In genomic region chr7:7014827-7015610, GRCh38 we compare ENCODE assay signal across 21 cellular contexts.
DNase-seq lines count a peak whose midpoint lies in the region; ATAC-seq and TF ChIP-seq lines count a peak whose summit lies in the region.
"Had no signal": no experiment of that assay in that cellular context is flagged by ENCODE, and none has a peak within 500 bp of the region (broad histone marks: within the 10 kb centered on the region; RNA-seq: fewer than 3 reads in every experiment).

No MANE protein-coding gene starts in this region.

- no peak overlapping the region for H3K27ac Mint-ChIP-seq in glutamatergic neuron (ENCODE audit: unreplicated experiment)
- H3K27ac Mint-ChIP-seq: activated CD8-positive, alpha-beta T cell treated with anti-CD3 and anti-CD28 coated beads for 36 hours; effector memory CD8-positive, alpha-beta T cell; natural killer cell treated with Interleukin-12 subunit alpha and Interleukin-12 subunit beta and Interleukin-15 and Interleukin-18, amount 100 ng/mL, for 72 hours had no signal

- no peaks in the 10 kb centered on the region for H3K79me2 ChIP-seq in SK-N-SH (ENCODE audit: insufficient read depth)
- no peaks in the 10 kb centered on the region for H3K79me2 ChIP-seq in mesendoderm (ENCODE audit: control insufficient read depth, insufficient read depth, low read length)

- no peaks in the 10 kb centered on the region for H3K79me1 ChIP-seq in mesendoderm (ENCODE audit: low read length)

- H3K9me3 Mint-ChIP-seq in glutamatergic neuron (ENCODE audit: unreplicated experiment): no peaks in the 10 kb centered on the region
- H3K9me3 Mint-ChIP-seq: activated CD8-positive, alpha-beta T cell treated with anti-CD3 and anti-CD28 coated beads for 36 hours; effector memory CD8-positive, alpha-beta T cell; natural killer cell treated with Interleukin-12 subunit alpha and Interleukin-12 subunit beta and Interleukin-15 and Interleukin-18, amount 100 ng/mL, for 72 hours had no signal

- no peaks in the 10 kb centered on the region for H3K9me3 ChIP-seq in SK-N-SH
- no peaks in the 10 kb centered on the region for H3K9me3 ChIP-seq in HAP-1
- H3K9me3 ChIP-seq: left lung, ovary had no signal

- no peak overlapping the region for H2BK5ac ChIP-seq in mesendoderm (ENCODE audit: low read length)

- DNase-seq in DMS 273 (lab: John Stamatoyannopoulos, UW; ENCODE audit: unreplicated experiment) (peak; percentile 86), NCI-H1694 (lab: John Stamatoyannopoulos, UW) (peak; percentile 81), SK-N-SH (peak; percentile 54), mesendoderm (no peak), HAP-1 (ENCODE audit: low spot score in 2 of 2) (no peak), left colon (no peak), glutamatergic neuron (no peak)
- DNase-seq: activated CD8-positive, alpha-beta T cell treated with anti-CD3 and anti-CD28 coated beads for 36 hours; activated effector memory CD4-positive, alpha-beta T cell treated with anti-CD3 and anti-CD28 coated beads, Interleukin-2, amount 50 U/mL, for 16 hours; activated T-cell treated with anti-CD3 and anti-CD28 coated beads for 4 hours; C1 segment of cervical spinal cord; Calu3; effector memory CD8-positive, alpha-beta T cell; IMR-90; left lung; NCI-H187; ovary; SW 1271 had no signal

- H2AK5ac ChIP-seq in mesendoderm (ENCODE audit: low read length): no peak overlapping the region

- peak overlapping the region in 1 of 2 experiments; percentile 45; a peak in 2 of 4 replicates for H3K27ac ChIP-seq in SK-N-SH (ENCODE audit: low read depth in 2 of 2, low read length in 1 of 2)
- H3K27ac ChIP-seq in mesendoderm (ENCODE audit: low read depth, low read length): no peak overlapping the region
- H3K27ac ChIP-seq: left lung, ovary had no signal

- H3F3A ChIP-seq in SK-N-SH (replicated peaks; ENCODE audit: insufficient read depth): no peaks in the 10 kb centered on the region

- no peak overlapping the region for H3K56ac ChIP-seq in mesendoderm (ENCODE audit: low read length)

- H3K4ac ChIP-seq in mesendoderm (ENCODE audit: low read depth, low read length): no peak overlapping the region

- H3K9ac ChIP-seq in SK-N-SH: no peak overlapping the region
- H3K9ac ChIP-seq in mesendoderm (ENCODE audit: low read length): no peak overlapping the region

- H3K27me3 ChIP-seq in SK-N-SH (ENCODE audit: insufficient read depth): no peaks in the 10 kb centered on the region
- no peaks in the 10 kb centered on the region for H3K27me3 ChIP-seq in mesendoderm (ENCODE audit: insufficient read depth, low read length, poor library complexity)
- H3K27me3 ChIP-seq in HAP-1 (ENCODE audit: low read depth): no peaks in the 10 kb centered on the region
- H3K27me3 ChIP-seq: left lung, ovary had no signal

- H4K8ac ChIP-seq in mesendoderm (ENCODE audit: low read depth, low read length): no peak overlapping the region

- H2BK15ac ChIP-seq in mesendoderm (replicated peaks; ENCODE audit: low read depth): no peak overlapping the region

- CTCF ChIA-PET in SK-N-SH (lab: Yijun Ruan, JAX): interaction anchor here (1.3 kb wide), 1 partner anchor 167 kb away, joined by 4 read pairs; the partner anchor contains the start of gene C1GALT1

- TF ChIP-seq CTCF in SK-N-SH (IDR thresholded peaks at IDR 0.05) (no peak), glutamatergic neuron (IDR thresholded peaks at IDR 0.05; ENCODE audit: partially characterized antibody, unreplicated experiment) (no peak)

- no peaks in the 10 kb centered on the region for H3K27me3 Mint-ChIP-seq in glutamatergic neuron (ENCODE audit: unreplicated experiment)

- no peaks in the 10 kb centered on the region for H3K4me1 Mint-ChIP-seq in glutamatergic neuron (ENCODE audit: low read depth, unreplicated experiment)

- H2AFZ ChIP-seq in SK-N-SH (ENCODE audit: low read depth): no peak overlapping the region

- H4K5ac ChIP-seq in mesendoderm (ENCODE audit: low read length): no peak overlapping the region

- no peaks in the 10 kb centered on the region for H4K20me1 ChIP-seq in SK-N-SH (ENCODE audit: insufficient read depth)

- intact Hi-C loops in left colon (cut with DNase I, micrococcal nuclease): no loop called here

- H3K4me3 Mint-ChIP-seq in glutamatergic neuron (ENCODE audit: unreplicated experiment): no peak overlapping the region
- H3K4me3 Mint-ChIP-seq: activated CD8-positive, alpha-beta T cell treated with anti-CD3 and anti-CD28 coated beads for 36 hours; effector memory CD8-positive, alpha-beta T cell; natural killer cell treated with Interleukin-12 subunit alpha and Interleukin-12 subunit beta and Interleukin-15 and Interleukin-18, amount 100 ng/mL, for 72 hours had no signal

- H3K36me3 ChIP-seq in SK-N-SH (replicated peaks in 1 of 2; ENCODE audit: control insufficient read depth in 1 of 2, insufficient read depth in 2 of 2, low read length in 1 of 2) (no peaks in the 10 kb centered on the region), mesendoderm (ENCODE audit: control insufficient read depth, insufficient read depth, low read length) (no peaks in the 10 kb centered on the region), HAP-1 (replicated peaks) (no peaks in the 10 kb centered on the region)
- H3K36me3 ChIP-seq: left lung, ovary had no signal

- WGBS in SK-N-SH (ENCODE audit: low lambda C conversion rate): 15% methylated on average over 6 of the region's 6 CpGs
- no CpG with 5 or more reads among the region's 6 CpGs for WGBS in mesendoderm (ENCODE audit: extremely low coverage, insufficient coverage, low lambda C conversion rate)

- no peak for TF ChIP-seq EP300 in SK-N-SH (IDR thresholded peaks at IDR 0.05; ENCODE audit: borderline replicate concordance in 1 of 2, low read depth in 1 of 2, low read length in 1 of 2)

- peak overlapping the region; percentile 0 for H3K18ac ChIP-seq in mesendoderm (ENCODE audit: low read length)

- H3K9me2 ChIP-seq in SK-N-SH: no peaks in the 10 kb centered on the region

- H2BK120ac ChIP-seq in mesendoderm (ENCODE audit: low read depth, low read length): no peak overlapping the region

- POLR2A ChIA-PET in SK-N-SH (lab: Yijun Ruan, JAX): no interaction called here

- H3K36me3 Mint-ChIP-seq in glutamatergic neuron (ENCODE audit: unreplicated experiment): peaks cover 9% of the 10 kb centered on the region
- H3K36me3 Mint-ChIP-seq: natural killer cell treated with Interleukin-12 subunit alpha and Interleukin-12 subunit beta and Interleukin-15 and Interleukin-18, amount 100 ng/mL, for 72 hours had no signal

- H3K4me2 ChIP-seq in SK-N-SH: no peak overlapping the region
- no peak overlapping the region for H3K4me2 ChIP-seq in mesendoderm (ENCODE audit: low read length)

- in situ Hi-C loops in HAP-1 (cut with MboI; ENCODE audit: low sequenced_read_pairs): no loop called here

- no peak overlapping the region for H3K23ac ChIP-seq in mesendoderm (ENCODE audit: low read length)

- TF ChIP-seq RAD21 in SK-N-SH (IDR thresholded peaks at IDR 0.05; ENCODE audit: low read length): no peak

- H3K4me1 ChIP-seq in SK-N-SH (ENCODE audit: control insufficient read depth in 1 of 2, insufficient read depth in 2 of 2, low read depth in 1 of 2, low read length in 1 of 2) (peaks cover 0 to 14% of the 10 kb centered on the region in 2 experiments; a peak in 2 of 4 replicates), mesendoderm (ENCODE audit: control insufficient read depth, low read depth, low read length) (peaks cover 5% of the 10 kb centered on the region), HAP-1 (no peaks in the 10 kb centered on the region)
- H3K4me1 ChIP-seq: left lung had no signal

- no peak overlapping the region for H3K4me3 ChIP-seq in SK-N-SH (ENCODE audit: low read depth in 2 of 2, low read length in 1 of 2)
- H3K4me3 ChIP-seq in mesendoderm (ENCODE audit: low read length): no peak overlapping the region
- no peak overlapping the region for H3K4me3 ChIP-seq in HAP-1
- H3K4me3 ChIP-seq: left lung, ovary had no signal

- ATAC-seq in GM19455 (IDR thresholded peaks at IDR 0.05; ENCODE audit: unreplicated experiment) (no peak), left colon (no peak)
- ATAC-seq: activated CD8-positive, alpha-beta T cell treated with anti-CD3 and anti-CD28 coated beads for 36 hours; effector memory CD8-positive, alpha-beta T cell; left lung; natural killer cell treated with Interleukin-12 subunit alpha and Interleukin-12 subunit beta and Interleukin-15 and Interleukin-18, amount 100 ng/mL, for 72 hours; sciatic nerve had no signal

TF ChIP-seq in SK-N-SH, 30 proteins besides CTCF, POLR2A, EP300 and RAD21:
- TF ChIP-seq RFX5 (IDR thresholded peaks at IDR 0.05; ENCODE audit: low read length) (no peak), YY1 (IDR thresholded peaks at IDR 0.05; ENCODE audit: low read depth) (no peak), GATA2 (CRISPR knock-in tag; IDR thresholded peaks at IDR 0.05) (no peak), FOXJ3 (CRISPR knock-in tag; IDR thresholded peaks at IDR 0.05) (no peak)

Comparison
In these comparisons a context has a peak if more than half of its experiments do, and no peak if none do; other contexts are left out.
1. DNase-seq: peak in DMS 273 (single experiment), NCI-H1694 (single experiment) and SK-N-SH (single experiment); none in mesendoderm (single experiment), HAP-1 (0 of 2), left colon (0 of 2) and glutamatergic neuron (single experiment).